In the genomic region with DNA sequence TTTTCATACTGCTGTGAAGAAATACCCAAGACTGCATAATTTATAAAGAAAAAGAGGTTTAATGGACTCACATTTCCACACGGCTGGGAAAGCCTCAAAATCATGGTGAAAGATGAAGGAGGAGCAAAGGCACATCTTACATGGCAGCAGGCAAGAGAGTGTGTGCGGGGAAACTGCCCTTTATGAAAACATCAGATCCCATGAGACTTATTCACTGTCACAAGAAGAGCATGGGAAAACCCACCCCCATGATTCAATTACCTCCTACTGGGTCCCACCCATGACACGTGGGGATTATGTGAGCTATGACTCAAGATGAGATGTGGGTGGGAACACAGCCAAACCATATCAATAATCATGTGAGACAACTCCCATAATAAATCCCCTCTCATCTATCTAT, we compare ENCODE assay signal across 16 cellular contexts. TPM values are rescaled to one million over a fixed set of nuclear protein-coding genes. Genes with fewer than 3 reads are reported as not detected.
A peak's percentile ranks its signal among the peaks of the same experiment; 100 is the strongest.
DNase-seq lines count a peak whose midpoint lies in the region; ATAC-seq and TF ChIP-seq lines count a peak whose summit lies in the region.
"Had no signal": no experiment of that assay in that cellular context is flagged by ENCODE, and none has a peak within 500 bp of the region (broad histone marks: within the 10 kb centered on the region; RNA-seq: fewer than 3 reads in every experiment).

No MANE protein-coding gene starts in this region.

- H3K27ac Mint-ChIP-seq in activated naive CD8-positive, alpha-beta T cell = peak overlapping the region; percentile 94
- peak overlapping the region; percentile 8 for H3K27ac Mint-ChIP-seq in osteocyte (ENCODE audit: unreplicated experiment)

- peaks cover 9% of the 10 kb centered on the region for H3K36me3 Mint-ChIP-seq in activated naive CD8-positive, alpha-beta T cell
- H3K36me3 Mint-ChIP-seq in osteocyte (ENCODE audit: unreplicated experiment) = peaks cover 23% of the 10 kb centered on the region

- peak overlapping the region; percentile 79 for H3K4me3 Mint-ChIP-seq in activated naive CD8-positive, alpha-beta T cell
- H3K4me3 Mint-ChIP-seq in osteocyte (ENCODE audit: unreplicated experiment) = no peak overlapping the region
- H3K4me3 Mint-ChIP-seq: CD14-positive monocyte had no signal

- no peaks in the 10 kb centered on the region for H3K9me3 Mint-ChIP-seq in activated naive CD8-positive, alpha-beta T cell (ENCODE audit: low read depth)
- H3K9me3 Mint-ChIP-seq in osteocyte (ENCODE audit: unreplicated experiment) = no peaks in the 10 kb centered on the region

- intact Hi-C loops in Right ventricle myocardium inferior (cut with DNase I) = loop anchor here (5.0 kb wide), 1 partner anchor 254 kb away; a partner anchor contains a TSS

- ATAC-seq in Right ventricle myocardium inferior = no peak
- ATAC-seq: foreskin keratinocyte, psoas muscle had no signal

- no peak for TF ChIP-seq CTCF in osteocyte (IDR thresholded peaks at IDR 0.05)

- peaks cover 80% of the 10 kb centered on the region for H3K4me1 Mint-ChIP-seq in activated naive CD8-positive, alpha-beta T cell (ENCODE audit: low read depth)
- peaks cover 53% of the 10 kb centered on the region for H3K4me1 Mint-ChIP-seq in osteocyte (ENCODE audit: unreplicated experiment)

- DNase-seq in activated CD4-positive, alpha-beta T cell treated with anti-CD3 and anti-CD28 coated beads for 4 hours = peak; percentile 34 to 35
- DNase-seq in activated CD4-positive, alpha-beta T cell treated with anti-CD3 and anti-CD28 coated beads, Interleukin-2, amount 50 U/mL, for 48 hours = no peak
- peak; percentile 18 for DNase-seq in EL
- DNase-seq in osteocyte (ENCODE audit: extremely low spot score, unreplicated experiment) = no peak
- no peak for DNase-seq in Right ventricle myocardium inferior (ENCODE audit: missing footprints)
- no peak for DNase-seq in hepatic stellate cell (ENCODE audit: low spot score)
- no peak for DNase-seq in NCI-H446 treated with DMSO at 0.1 percent for 48 hours (lab: John Stamatoyannopoulos, UW)
- DNase-seq: adrenal gland; foreskin keratinocyte; NCI-H187; psoas muscle; SHP77 treated with DMSO at 0.1 percent for 48 hours; stimulated activated CD4-positive, alpha-beta T cell treated with anti-CD3 and anti-CD28 coated beads, Interleukin-15, amount 100 ng/mL, for 24 hours; thyroid gland had no signal

- no peaks in the 10 kb centered on the region for H3K27me3 Mint-ChIP-seq in activated naive CD8-positive, alpha-beta T cell
- no peaks in the 10 kb centered on the region for H3K27me3 Mint-ChIP-seq in osteocyte (ENCODE audit: unreplicated experiment)

RNA-seq across cellular contexts. Expression of a gene that starts 8.7 kb away (rescaled TPM):
- total RNA-seq in osteocyte (24.9 and 25.5 TPM in 2 replicates), Right ventricle myocardium inferior (1.9 TPM)

Comparison
In these comparisons a context has a peak if more than half of its experiments do, and no peak if none do; other contexts are left out.
1. DNase-seq: peak in activated CD4-positive, alpha-beta T cell treated with anti-CD3 and anti-CD28 coated beads for 4 hours (2 of 2) and EL (single experiment); none in activated CD4-positive, alpha-beta T cell treated with anti-CD3 and anti-CD28 coated beads, Interleukin-2, amount 50 U/mL, for 48 hours (0 of 2), osteocyte (single experiment), Right ventricle myocardium inferior (single experiment), hepatic stellate cell (single experiment) and NCI-H446 treated with DMSO at 0.1 percent for 48 hours (single experiment).